ENCODE assay signal across 17 cellular contexts in the genomic region with DNA sequence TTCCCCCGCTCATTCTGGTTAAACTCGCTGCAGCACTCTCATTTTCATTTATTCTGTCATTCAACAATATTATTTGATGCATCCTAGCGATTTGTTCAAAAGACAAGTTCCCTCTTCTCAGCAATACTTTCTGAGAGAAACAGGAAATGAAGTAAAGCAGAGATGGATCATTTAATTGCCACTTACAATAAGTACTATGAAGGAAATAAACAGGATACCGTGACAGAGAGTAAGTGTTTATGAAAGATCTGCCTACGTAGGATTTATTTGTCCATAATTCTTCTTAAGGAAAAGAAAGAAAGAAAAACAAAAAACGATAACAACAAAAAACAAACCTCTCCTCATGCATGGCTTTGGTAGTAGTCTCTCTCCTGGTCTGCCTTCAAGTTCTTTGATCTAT.
"Had no signal": no experiment of that assay in that cellular context is flagged by ENCODE, and none has a peak within 500 bp of the region (broad histone marks: within the 10 kb centered on the region; RNA-seq: fewer than 3 reads in every experiment).

No MANE protein-coding gene starts in this region.

- H3K79me2 ChIP-seq: hepatocyte, parathyroid adenoma had no signal

- H3K4me1 ChIP-seq: foreskin keratinocyte, right lobe of liver, upper lobe of right lung had no signal

- H3K4me3 ChIP-seq: cardiac muscle cell, dorsolateral prefrontal cortex, hepatocyte, right lobe of liver, thoracic aorta, upper lobe of right lung had no signal

- H3K9ac ChIP-seq: parathyroid adenoma had no signal

- DNase-seq: activated CD4-positive, alpha-beta T cell treated with anti-CD3 and anti-CD28 coated beads, Interleukin-2, amount 10 ng/mL, durations not matched to agents 7 days and 5 days; activated CD8-positive, alpha-beta memory T cell treated with anti-CD3 and anti-CD28 coated beads, Interleukin-2, amount 50 U/mL, for 4 hours; activated CD8-positive, alpha-beta T cell treated with anti-CD3 and anti-CD28 coated beads, Interleukin-2, amount 10 ng/mL, durations not matched to agents 7 days and 5 days; activated T-cell treated with anti-CD3 and anti-CD28 coated beads, Interleukin-2, amount 50 U/mL, for 4 hours; dorsolateral prefrontal cortex; foreskin keratinocyte; mesendoderm; right lobe of liver; small intestine; stimulated activated CD4-positive, alpha-beta T cell treated with anti-CD3 and anti-CD28 coated beads, Interleukin-4, amount 100 ng/mL, for 4 hours; upper lobe of right lung had no signal

- H2AFZ ChIP-seq: hepatocyte, parathyroid adenoma had no signal

- H3K9me3 ChIP-seq: neutrophil, right lobe of liver, thoracic aorta, upper lobe of right lung had no signal

- H3K27ac ChIP-seq: cardiac muscle cell, dorsolateral prefrontal cortex, epithelial cell of prostate, foreskin keratinocyte, hepatocyte, neutrophil, parathyroid adenoma, right lobe of liver, thoracic aorta, upper lobe of right lung had no signal

- H3K27me3 ChIP-seq: cardiac muscle cell, foreskin keratinocyte, hepatocyte, neutrophil, right lobe of liver, upper lobe of right lung had no signal

- H3K36me3 ChIP-seq: cardiac muscle cell, neutrophil, right lobe of liver, thoracic aorta, upper lobe of right lung had no signal

- H3K4me2 ChIP-seq: hepatocyte had no signal
